Comparison of ENCODE assay signal across 11 cellular contexts in the genomic region with DNA sequence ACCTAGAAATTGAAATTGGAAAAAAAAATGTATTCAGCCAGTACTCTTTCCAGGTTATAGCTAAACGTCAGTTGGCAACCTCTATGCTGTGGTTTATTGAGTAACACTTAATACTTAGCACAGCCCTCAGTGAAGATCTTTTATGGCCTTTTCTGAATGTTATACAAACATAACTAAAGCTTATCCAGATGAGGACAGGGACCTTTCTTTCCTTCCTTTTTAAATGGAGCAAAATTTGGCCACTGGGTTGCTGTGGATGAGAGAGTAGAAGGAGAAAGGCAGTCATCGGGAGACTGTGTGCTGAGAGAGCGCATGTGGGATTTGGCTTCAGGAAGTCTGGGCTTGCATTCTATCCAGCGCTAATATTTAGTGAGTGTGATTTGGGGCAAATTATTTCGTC. TPM values are rescaled to one million over a fixed set of nuclear protein-coding genes. Genes with fewer than 3 reads are reported as not detected.
A peak's percentile ranks its signal among the peaks of the same experiment; 100 is the strongest.
DNase-seq lines count a peak whose midpoint lies in the region; ATAC-seq and TF ChIP-seq lines count a peak whose summit lies in the region.
"Had no signal": no experiment of that assay in that cellular context is flagged by ENCODE, and none has a peak within 500 bp of the region (broad histone marks: within the 10 kb centered on the region; RNA-seq: fewer than 3 reads in every experiment).

No MANE protein-coding gene starts in this region.

- DNase-seq in ELR (ENCODE audit: low read depth) (peak; percentile 44), NCI-H226 (peak; percentile 31), fibroblast of gingiva (ENCODE audit: low read depth) (peak; percentile 87), lower leg skin (ENCODE audit: low spot score in 2 of 2) (no peak), pons (ENCODE audit: low spot score) (no peak)
- DNase-seq: NCI-H2029, tibial artery had no signal

- no peak overlapping the region for H3K9ac ChIP-seq in rectal smooth muscle tissue (ENCODE audit: low read length)

- no peaks in the 10 kb centered on the region for H3K27me3 ChIP-seq in rectal smooth muscle tissue (ENCODE audit: control insufficient read depth, insufficient read depth, low read length)
- H3K27me3 ChIP-seq: cardiac muscle cell, tibial artery had no signal

- H3K4me3 ChIP-seq in rectal smooth muscle tissue (ENCODE audit: low read length), result no peak overlapping the region
- H3K4me3 ChIP-seq in lower leg skin (ENCODE audit: low read depth, poor library complexity, severe bottlenecking), result no peak overlapping the region
- H3K4me3 ChIP-seq: cardiac muscle cell, tibial artery had no signal

- H3K4me1 ChIP-seq in rectal smooth muscle tissue (ENCODE audit: control insufficient read depth, insufficient read depth, low read length), result peaks cover 37% of the 10 kb centered on the region

- no peak for TF ChIP-seq POLR2A in lower leg skin (IDR thresholded peaks at IDR 0.05)

- intact Hi-C loops in lower leg skin (cut with DNase I; ENCODE audit: low total_unique reads), result no loop called here

- H3K27ac ChIP-seq in rectal smooth muscle tissue (ENCODE audit: low read depth, low read length), result peak overlapping the region; percentile 67
- H3K27ac ChIP-seq: cardiac muscle cell had no signal

- ATAC-seq in HG02840 (IDR thresholded peaks at IDR 0.05; ENCODE audit: low FRiP score, unreplicated experiment), result no peak
- no peak for ATAC-seq in GM19452 (IDR thresholded peaks at IDR 0.05; ENCODE audit: unreplicated experiment)

- WGBS in lower leg skin, 2 donors, result 33 to 41% methylated on average over 5 of the region's 5 CpGs

- no peaks in the 10 kb centered on the region for H3K36me3 ChIP-seq in rectal smooth muscle tissue (ENCODE audit: control insufficient read depth, insufficient read depth, low read length)
- H3K36me3 ChIP-seq: cardiac muscle cell, tibial artery had no signal

- TF ChIP-seq CTCF in lower leg skin (IDR thresholded peaks at IDR 0.05), result no peak

RNA-seq across cellular contexts. Expression of gene IGF1R, which starts 36.1 kb away (rescaled TPM):
- total RNA-seq in lower leg skin, result 100 to 1,000 TPM in 1 of 4 donors, 10 to 100 TPM in 3; 59.6 to 172 (median 88.5) TPM

Comparison
In these comparisons a context has a peak if more than half of its experiments do, and no peak if none do; other contexts are left out.
1. DNase-seq: peak in ELR (single experiment), NCI-H226 (single experiment) and fibroblast of gingiva (single experiment); none in lower leg skin (0 of 2) and pons (single experiment).